25 cellular contexts compared by ENCODE assay signal in genomic region chr9:85182381-85182780, GRCh38.
"Had no signal": no experiment of that assay in that cellular context is flagged by ENCODE, and none has a peak within 500 bp of the region (broad histone marks: within the 10 kb centered on the region; RNA-seq: fewer than 3 reads in every experiment).

No MANE protein-coding gene starts in this region.

- ATAC-seq: effector memory CD8-positive, alpha-beta T cell; gastroesophageal sphincter; left cardiac atrium; lower lobe of right lung; natural killer cell treated with Interleukin-12 subunit alpha and Interleukin-12 subunit beta and Interleukin-15 and Interleukin-18, amount 100 ng/mL, for 72 hours had no signal

- H3K27ac ChIP-seq: gastroesophageal sphincter, left ventricle myocardium inferior, lower lobe of right lung, neural progenitor cell, ovary, right atrium auricular region, sigmoid colon, skin epidermis, stomach, thoracic aorta, transverse colon had no signal

- DNase-seq: effector memory CD8-positive, alpha-beta T cell; erythroblast; glutamatergic neuron; immature natural killer cell; kidney; left cardiac atrium; left ventricle myocardium inferior; lower lobe of right lung; mesenchymal stem cell; midbrain; nucleus accumbens; ovary; sigmoid colon; stimulated activated CD4-positive, alpha-beta T cell treated with anti-CD3 and anti-CD28 coated beads, Interleukin-2, amount 100 ng/mL, for 24 hours; stimulated activated CD4-positive, alpha-beta T cell treated with anti-CD3 and anti-CD28 coated beads, Interleukin-4, amount 100 ng/mL, for 4 hours; stimulated activated naive CD4-positive, alpha-beta T cell; stomach; substantia nigra; transverse colon had no signal

- H3K9me3 ChIP-seq: gastroesophageal sphincter, left ventricle myocardium inferior, lower lobe of right lung, ovary, right atrium auricular region, sigmoid colon, stomach, thoracic aorta, transverse colon had no signal

- H3K27me3 ChIP-seq: neural progenitor cell, ovary, right atrium auricular region, sigmoid colon, stomach, transverse colon had no signal

- H3K36me3 ChIP-seq: gastroesophageal sphincter, left ventricle myocardium inferior, lower lobe of right lung, neural progenitor cell, ovary, right atrium auricular region, sigmoid colon, stomach, thoracic aorta, transverse colon had no signal

- H3K4me3 ChIP-seq: gastroesophageal sphincter, left ventricle myocardium inferior, lower lobe of right lung, neural progenitor cell, ovary, right atrium auricular region, sigmoid colon, skin epidermis, stomach, thoracic aorta, transverse colon had no signal

- H3K4me2 ChIP-seq: neural progenitor cell had no signal

- H3K4me1 ChIP-seq: gastroesophageal sphincter, left ventricle myocardium inferior, lower lobe of right lung, right atrium auricular region, sigmoid colon, stomach, transverse colon had no signal

- H3K9ac ChIP-seq: neural progenitor cell had no signal
